24 cellular contexts compared by ENCODE assay signal in genomic region chr21:41769933-41770332, GRCh38. TPM values are rescaled to one million over a fixed set of nuclear protein-coding genes. Genes with fewer than 3 reads are reported as not detected.
DNase-seq lines count a peak whose midpoint lies in the region; ATAC-seq and TF ChIP-seq lines count a peak whose summit lies in the region.
"Had no signal": no experiment of that assay in that cellular context is flagged by ENCODE, and none has a peak within 500 bp of the region (broad histone marks: within the 10 kb centered on the region; RNA-seq: fewer than 3 reads in every experiment).

No MANE protein-coding gene starts in this region.

- intact Hi-C loops in psoas muscle (cut with DNase I): no loop called here

- H3K4me1 ChIP-seq in CD8-positive, alpha-beta memory T cell (ENCODE audit: insufficient read depth, low read length): peaks cover 18% of the 10 kb centered on the region
- H3K4me1 ChIP-seq in HEK293 (ENCODE audit: control insufficient read depth, insufficient read depth, low read length): peaks cover 26% of the 10 kb centered on the region
- H3K4me1 ChIP-seq in psoas muscle: peaks cover 3% of the 10 kb centered on the region

- H3K36me3 ChIP-seq in CD8-positive, alpha-beta memory T cell (ENCODE audit: insufficient read depth, low read length): no peaks in the 10 kb centered on the region
- no peaks in the 10 kb centered on the region for H3K36me3 ChIP-seq in HEK293 (ENCODE audit: control insufficient read depth in 2 of 2, insufficient read depth in 1 of 2, low read length in 2 of 2)
- H3K36me3 ChIP-seq in psoas muscle (ENCODE audit: insufficient read depth in 1 of 2, low read depth in 1 of 2): no peaks in the 10 kb centered on the region
- H3K36me3 ChIP-seq: esophagus squamous epithelium, WERI-Rb-1 had no signal

- TF ChIP-seq CTCF in HEK293 (tag by site-specific recombination; IDR thresholded peaks at IDR 0.05) (no peak), chondrocyte (IDR thresholded peaks at IDR 0.05) (no peak), psoas muscle (IDR thresholded peaks at IDR 0.05) (no peak)

- POLR2A ChIA-PET in CD8-positive, alpha-beta memory T cell (lab: Charles Lee): no interaction called here
- POLR2A ChIA-PET in HEK293 (lab: Yijun Ruan, JAX): interaction anchor here (1.0 kb wide), 1 partner anchor 13 kb away, joined by 3 read pairs; no protein-coding TSS in a partner anchor
- POLR2A ChIA-PET in naive thymus-derived CD8-positive, alpha-beta T cell (lab: Charles Lee): no interaction called here

- peaks cover 50 to 80% of the 10 kb centered on the region in 2 donors for H3K27me3 Mint-ChIP-seq in CD8-positive, alpha-beta memory T cell
- peaks cover 2% of the 10 kb centered on the region for H3K27me3 Mint-ChIP-seq in chondrocyte (ENCODE audit: low read depth)
- peaks cover 21 to 81% (median 51%) of the 10 kb centered on the region in 5 donors for H3K27me3 Mint-ChIP-seq in naive thymus-derived CD8-positive, alpha-beta T cell

- WGBS in psoas muscle, 3 donors: 89 to 95% (median 95%) methylated on average over 5 of the region's 5 CpGs

- CTCF ChIA-PET in CD8-positive, alpha-beta memory T cell (lab: Charles Lee): no interaction called here
- CTCF ChIA-PET in HEK293 (lab: Yijun Ruan, JAX): interaction anchor here (0.5 to 3.1 kb wide), 5 partner anchors 9 to 1626 kb away, joined by 3 to 25 read pairs (median 3); no protein-coding TSS in a partner anchor

- no peak overlapping the region for H3K4me3 ChIP-seq in CD8-positive, alpha-beta memory T cell (ENCODE audit: low read length)
- no peak overlapping the region for H3K4me3 ChIP-seq in HEK293 (ENCODE audit: low read depth, low read length)
- H3K4me3 ChIP-seq in psoas muscle: no peak overlapping the region
- H3K4me3 ChIP-seq: esophagus squamous epithelium had no signal

- no peaks in the 10 kb centered on the region for H3K9me3 ChIP-seq in CD8-positive, alpha-beta memory T cell (ENCODE audit: low read length)
- H3K9me3 ChIP-seq in HEK293 (ENCODE audit: control insufficient read depth, insufficient read depth, low read depth, low read length) (no peaks in the 10 kb centered on the region), psoas muscle (no peaks in the 10 kb centered on the region)
- H3K9me3 ChIP-seq: esophagus squamous epithelium had no signal

- peaks cover 28% of the 10 kb centered on the region for H3K27me3 ChIP-seq in CD8-positive, alpha-beta memory T cell (ENCODE audit: insufficient read depth, low read length, poor library complexity, severe bottlenecking)
- peaks cover 0 to 87% (median 30%) of the 10 kb centered on the region in 3 donors for H3K27me3 ChIP-seq in psoas muscle (ENCODE audit: insufficient read depth in 3 of 3, low read length in 2 of 3)

- H3K9me3 Mint-ChIP-seq in CD8-positive, alpha-beta memory T cell: peaks cover 0 to 10% (median 0%) of the 10 kb centered on the region in 5 donors
- no peaks in the 10 kb centered on the region for H3K9me3 Mint-ChIP-seq in chondrocyte (ENCODE audit: low read depth)
- peaks cover 0 to 4% (median 0%) of the 10 kb centered on the region in 9 donors for H3K9me3 Mint-ChIP-seq in naive thymus-derived CD8-positive, alpha-beta T cell
- no peaks in the 10 kb centered on the region for H3K9me3 Mint-ChIP-seq in stimulated activated effector memory CD8-positive, alpha-beta T cell treated with anti-CD3 and anti-CD28 coated beads, Interleukin-12 subunit alpha, Interleukin-12 subunit beta, amount 100 ng/mL, for 72 hours
- H3K9me3 Mint-ChIP-seq: activated T-helper 2 cell treated with anti-CD3 and anti-CD28 coated beads, Interferon-gamma antibody, Interleukin-2, Interleukin-4, amounts not matched to agents 10 μg/mL and 5 μg/mL and 100 μg/mL, durations not matched to agents 14 hours and 24 hours and 36 hours had no signal

- peaks cover 0 to 3% (median 0%) of the 10 kb centered on the region in 3 donors for H3K36me3 Mint-ChIP-seq in CD8-positive, alpha-beta memory T cell
- H3K36me3 Mint-ChIP-seq in chondrocyte (ENCODE audit: low read depth): no peaks in the 10 kb centered on the region
- H3K36me3 Mint-ChIP-seq in naive thymus-derived CD8-positive, alpha-beta T cell: no peaks in the 10 kb centered on the region
- H3K36me3 Mint-ChIP-seq in stimulated activated effector memory CD8-positive, alpha-beta T cell treated with anti-CD3 and anti-CD28 coated beads, Interleukin-12 subunit alpha, Interleukin-12 subunit beta, amount 100 ng/mL, for 72 hours: no peaks in the 10 kb centered on the region

- ATAC-seq in naive thymus-derived CD8-positive, alpha-beta T cell: no peak
- no peak for ATAC-seq in HG02981 (IDR thresholded peaks at IDR 0.05; ENCODE audit: unreplicated experiment)
- ATAC-seq in psoas muscle: no peak
- no peak for ATAC-seq in stimulated activated effector memory CD8-positive, alpha-beta T cell treated with anti-CD3 and anti-CD28 coated beads, Interleukin-12 subunit alpha, Interleukin-12 subunit beta, amount 100 ng/mL, for 72 hours
- ATAC-seq: left lobe of liver had no signal

- peak overlapping the region in 1 of 8 donors; percentile 30 for H3K27ac Mint-ChIP-seq in CD8-positive, alpha-beta memory T cell
- no peak overlapping the region for H3K27ac Mint-ChIP-seq in chondrocyte (ENCODE audit: unreplicated experiment)
- peak overlapping the region in 3 of 10 donors; percentile 2 to 59 (median 19) for H3K27ac Mint-ChIP-seq in naive thymus-derived CD8-positive, alpha-beta T cell
- H3K27ac Mint-ChIP-seq in stimulated activated effector memory CD8-positive, alpha-beta T cell treated with anti-CD3 and anti-CD28 coated beads, Interleukin-12 subunit alpha, Interleukin-12 subunit beta, amount 100 ng/mL, for 72 hours: no peak overlapping the region
- H3K27ac Mint-ChIP-seq: activated T-helper 2 cell treated with anti-CD3 and anti-CD28 coated beads, Interferon-gamma antibody, Interleukin-2, Interleukin-4, amounts not matched to agents 10 μg/mL and 5 μg/mL and 100 μg/mL, durations not matched to agents 14 hours and 24 hours and 36 hours had no signal

- no peak for DNase-seq in CD8-positive, alpha-beta memory T cell
- DNase-seq in chondrocyte (ENCODE audit: low spot score): no peak
- no peak for DNase-seq in naive thymus-derived CD8-positive, alpha-beta T cell
- DNase-seq in psoas muscle: no peak
- DNase-seq in stimulated activated effector memory CD8-positive, alpha-beta T cell treated with anti-CD3 and anti-CD28 coated beads, Interleukin-12 subunit alpha, Interleukin-12 subunit beta, amount 100 ng/mL, for 72 hours (ENCODE audit: low spot score in 2 of 2): no peak
- DNase-seq: esophagus squamous epithelium; GDM1; hippocampal formation; Karpas-422; mesendoderm; MV-4-11; NCI-H2227 treated with DMSO at 0.1 percent for 48 hours; NCI-H748 treated with DMSO at 0.1 percent for 48 hours; Right ventricle myocardium superior; stimulated activated CD4-positive, alpha-beta T cell treated with anti-CD3 and anti-CD28 coated beads, Interleukin-4, amount 100 ng/mL, for 24 hours; stimulated activated naive CD4-positive, alpha-beta T cell; T-helper 9 cell had no signal

- H3K4me3 Mint-ChIP-seq in CD8-positive, alpha-beta memory T cell: peak overlapping the region in 6 of 7 donors; percentile 19 to 82 (median 48)
- H3K4me3 Mint-ChIP-seq in chondrocyte (ENCODE audit: unreplicated experiment): peak overlapping the region; percentile 3
- peak overlapping the region in 7 of 10 donors; percentile 0 to 59 (median 36) for H3K4me3 Mint-ChIP-seq in naive thymus-derived CD8-positive, alpha-beta T cell
- H3K4me3 Mint-ChIP-seq in stimulated activated effector memory CD8-positive, alpha-beta T cell treated with anti-CD3 and anti-CD28 coated beads, Interleukin-12 subunit alpha, Interleukin-12 subunit beta, amount 100 ng/mL, for 72 hours: no peak overlapping the region

- no peak overlapping the region for H3K27ac ChIP-seq in CD8-positive, alpha-beta memory T cell (ENCODE audit: low read depth, low read length)
- no peak overlapping the region for H3K27ac ChIP-seq in HEK293 (ENCODE audit: extremely low read depth, low read depth, low read length)
- H3K27ac ChIP-seq in psoas muscle: no peak overlapping the region
- H3K27ac ChIP-seq: esophagus squamous epithelium had no signal

- peaks cover 23 to 28% (median 23%) of the 10 kb centered on the region in 3 donors for H3K4me1 Mint-ChIP-seq in CD8-positive, alpha-beta memory T cell
- H3K4me1 Mint-ChIP-seq in chondrocyte (ENCODE audit: low read depth): peaks cover 45% of the 10 kb centered on the region
- H3K4me1 Mint-ChIP-seq in naive thymus-derived CD8-positive, alpha-beta T cell: peaks cover 13 to 32% (median 29%) of the 10 kb centered on the region in 4 donors
- H3K4me1 Mint-ChIP-seq in stimulated activated effector memory CD8-positive, alpha-beta T cell treated with anti-CD3 and anti-CD28 coated beads, Interleukin-12 subunit alpha, Interleukin-12 subunit beta, amount 100 ng/mL, for 72 hours: peaks cover 29% of the 10 kb centered on the region

TF ChIP-seq in HEK293, 187 proteins besides CTCF, POLR2A, EP300 and RAD21:
- TF ChIP-seq ZNF560 (tag by site-specific recombination; IDR thresholded peaks at IDR 0.05; ENCODE audit: borderline replicate concordance) (no peak), FEZF1 (tag by site-specific recombination; IDR thresholded peaks at IDR 0.05) (no peak), ZBTB6 (tag by site-specific recombination; IDR thresholded peaks at IDR 0.05) (peak; percentile 65; the same call in 1 of the 2 replicates), EGR2 (tag by site-specific recombination; IDR thresholded peaks at IDR 0.05; ENCODE audit: low read depth) (no peak), ZNF140 (tag by site-specific recombination; IDR thresholded peaks at IDR 0.05) (no peak), ZNF341 (tag by site-specific recombination; IDR thresholded peaks at IDR 0.05; ENCODE audit: low read depth) (peak; percentile 85)

RNA-seq across cellular contexts. Expression of gene RIPK4, which starts 3.1 kb away (rescaled TPM):
- total RNA-seq in CD8-positive, alpha-beta memory T cell: under 1 TPM in 1 of 2 experiments, not detected in 1; 0.18 TPM
- polyA plus RNA-seq in CD8-positive, alpha-beta memory T cell: not detected
- 6.1 to 11.3 TPM (median 11.1 TPM) in 3 replicates for total RNA-seq in chondrocyte
- total RNA-seq in naive thymus-derived CD8-positive, alpha-beta T cell: 1 to 10 TPM; 1.0 to 1.1 TPM
- polyA plus RNA-seq in naive thymus-derived CD8-positive, alpha-beta T cell: under 1 TPM in 1 of 3 donors, not detected in 2; 0.26 TPM
- total RNA-seq in psoas muscle: not detected
- polyA plus RNA-seq in psoas muscle: under 1 TPM in 1 of 3 donors, not detected in 2; 0.01 TPM
- total RNA-seq: activated T-helper 2 cell treated with anti-CD3 and anti-CD28 coated beads, Interferon-gamma antibody, Interleukin-2, Interleukin-4, amounts not matched to agents 10 μg/mL and 5 μg/mL and 100 μg/mL, durations not matched to agents 14 hours and 24 hours and 36 hours; frontal cortex; temporal lobe had no signal
